Comparison of ENCODE assay signal across 21 cellular contexts in genomic region chr14:100780246-100780645, GRCh38. TPM values are rescaled to one million over a fixed set of nuclear protein-coding genes. Genes with fewer than 3 reads are reported as not detected.
A peak's percentile ranks its signal among the peaks of the same experiment; 100 is the strongest.
DNase-seq lines count a peak whose midpoint lies in the region; TF ChIP-seq lines count a peak whose summit lies in the region.
"Had no signal": no experiment of that assay in that cellular context is flagged by ENCODE, and none has a peak within 500 bp of the region (broad histone marks: within the 10 kb centered on the region; RNA-seq: fewer than 3 reads in every experiment).

No MANE protein-coding gene starts in this region.

- H3K27me3 ChIP-seq in H7 (ENCODE audit: control insufficient read depth, insufficient read depth, low read length) (no peaks in the 10 kb centered on the region), spleen (replicated peaks in 1 of 7) (no peaks in the 10 kb centered on the region)
- H3K27me3 ChIP-seq: BE2C had no signal

- H3K4me3 ChIP-seq in H7 (ENCODE audit: insufficient read depth, low read depth, low read length) (no peak overlapping the region), spleen (no peak overlapping the region)
- H3K4me3 ChIP-seq: A549, PC-9 had no signal

- H3K27ac Mint-ChIP-seq in activated CD4-positive, alpha-beta memory T cell treated with anti-CD3 and anti-CD28 coated beads for 36 hours: no peak overlapping the region
- H3K27ac Mint-ChIP-seq in nephron: peak overlapping the region in 2 of 3 experiments; percentile 14 to 43

- POLR2A ChIA-PET in activated CD4-positive, alpha-beta memory T cell treated with anti-CD3 and anti-CD28 coated beads for 36 hours (lab: Charles Lee): no interaction called here

- intact Hi-C loops in activated CD4-positive, alpha-beta memory T cell treated with anti-CD3 and anti-CD28 coated beads for 36 hours (cut with micrococcal nuclease): no loop called here
- intact Hi-C loops in spleen (cut with DNase I; ENCODE audit: low total_unique reads): no loop called here

- DNase-seq in H7 (peak; percentile 37), spleen (peak; percentile 52), caudate nucleus (lab: John Stamatoyannopoulos, UW) (no peak), ACHN (no peak)
- peak; percentile 4 for DNase-seq in activated CD4-positive, alpha-beta memory T cell treated with anti-CD3 and anti-CD28 coated beads for 36 hours
- DNase-seq in activated CD4-positive, CD25-positive, alpha-beta regulatory T cell (lab: John Stamatoyannopoulos, UW): no peak
- DNase-seq: BE2C, EL, GF-D8, KG1, NCI-H1105, NCI-H2029 treated with DMSO at 0.1 percent for 48 hours, NCI-H226, NCI-H510A treated with DMSO at 0.1 percent for 48 hours, NCI-H748 treated with DMSO at 0.1 percent for 48 hours, PC-9, RPMI8226, SIG-M5 had no signal

- H3K27ac ChIP-seq in spleen (no peak overlapping the region), caudate nucleus (ENCODE audit: low read depth, low read length) (no peak overlapping the region)
- H3K27ac ChIP-seq: A549, PC-9 had no signal

- TF ChIP-seq CTCF in nephron (IDR thresholded peaks at IDR 0.05; ENCODE audit: unreplicated experiment in 3 of 3) (no peak), spleen (IDR thresholded peaks at IDR 0.05 in 8 of 11, conservative IDR thresholded peaks at IDR 0.05 in 3 of 11) (no peak)

- H3K27me3 Mint-ChIP-seq in activated CD4-positive, alpha-beta memory T cell treated with anti-CD3 and anti-CD28 coated beads for 36 hours: peaks cover 3% of the 10 kb centered on the region
- H3K27me3 Mint-ChIP-seq in nephron (ENCODE audit: low read depth): peaks cover 29% of the 10 kb centered on the region

- no peaks in the 10 kb centered on the region for H3K36me3 Mint-ChIP-seq in activated CD4-positive, alpha-beta memory T cell treated with anti-CD3 and anti-CD28 coated beads for 36 hours
- no peaks in the 10 kb centered on the region for H3K36me3 Mint-ChIP-seq in nephron (ENCODE audit: low read depth)

- H3K4me1 Mint-ChIP-seq in activated CD4-positive, alpha-beta memory T cell treated with anti-CD3 and anti-CD28 coated beads for 36 hours (ENCODE audit: low read depth): no peaks in the 10 kb centered on the region
- peaks cover 82% of the 10 kb centered on the region for H3K4me1 Mint-ChIP-seq in nephron

- H3K9me3 ChIP-seq in spleen: no peaks in the 10 kb centered on the region
- H3K9me3 ChIP-seq: A549, BE2C had no signal

- H3K36me3 ChIP-seq in H7 (replicated peaks; ENCODE audit: control insufficient read depth, insufficient read depth, low read length) (no peaks in the 10 kb centered on the region), spleen (no peaks in the 10 kb centered on the region)
- H3K36me3 ChIP-seq: BE2C had no signal

- CTCF ChIA-PET in activated CD4-positive, alpha-beta memory T cell treated with anti-CD3 and anti-CD28 coated beads for 36 hours (lab: Charles Lee): no interaction called here

- TF ChIP-seq POLR2A in spleen (IDR thresholded peaks at IDR 0.05): no peak

- in situ Hi-C loops in ACHN (cut with HindIII; ENCODE audit: low pct_ligation_motif_present, low pct_unique_long_range_greater_than_20kb, low sequenced_read_pairs): no loop called here

- no peaks in the 10 kb centered on the region for H3K9me3 Mint-ChIP-seq in activated CD4-positive, alpha-beta memory T cell treated with anti-CD3 and anti-CD28 coated beads for 36 hours
- no peaks in the 10 kb centered on the region for H3K9me3 Mint-ChIP-seq in nephron

- H3K4me1 ChIP-seq in spleen: no peaks in the 10 kb centered on the region
- H3K4me1 ChIP-seq: A549 had no signal

- WGBS in spleen, 5 donors: 82 to 95% (median 88%) methylated on average over 11 to 12 of the region's 12 CpGs

- H3K4me3 Mint-ChIP-seq in activated CD4-positive, alpha-beta memory T cell treated with anti-CD3 and anti-CD28 coated beads for 36 hours: no peak overlapping the region
- peak overlapping the region in 2 of 3 experiments; percentile 1 to 28 for H3K4me3 Mint-ChIP-seq in nephron

RNA-seq across cellular contexts. Expression of gene MEG3, which starts 45.7 kb away (rescaled TPM):
- total RNA-seq in H7 (2014; rRNA removed; shearing (Covaris generic)): 0.04 and 0.31 TPM in 2 replicates
- total RNA-seq in activated CD4-positive, alpha-beta memory T cell treated with anti-CD3 and anti-CD28 coated beads for 36 hours: not detected
- 100 to 1,000 TPM in 5 of 7 donors, 10 to 100 TPM in 2; 86.5 to 282 (median 174) TPM for total RNA-seq in spleen
- polyA plus RNA-seq in spleen: 100 to 1,000 TPM in 2 of 3 donors, 10 to 100 TPM in 1; 86.6 to 763 (median 435) TPM
- total RNA-seq: HT1080, PC-9 had no signal

RNA-seq across cellular contexts. Expression of gene DLK1, which starts 53.6 kb away (rescaled TPM):
- total RNA-seq in H7 (2014; rRNA removed; shearing (Covaris generic)): 0.37 and 1.5 TPM in 2 replicates
- total RNA-seq in activated CD4-positive, alpha-beta memory T cell treated with anti-CD3 and anti-CD28 coated beads for 36 hours: not detected
- under 1 TPM in 3 of 7 donors, not detected in 4; 0.17 to 0.79 (median 0.38) TPM for total RNA-seq in spleen
- not detected for polyA plus RNA-seq in spleen
- total RNA-seq: HT1080, PC-9 had no signal

Comparison
In these comparisons a context has a peak if more than half of its experiments do, and no peak if none do; other contexts are left out.
1. DNase-seq: peak in H7 (single experiment), activated CD4-positive, alpha-beta memory T cell treated with anti-CD3 and anti-CD28 coated beads for 36 hours (single experiment) and spleen (single experiment); none in activated CD4-positive, CD25-positive, alpha-beta regulatory T cell (0 of 4), caudate nucleus (0 of 61) and ACHN (single experiment).
2. RNA of gene MEG3, which starts 45.7 kb away (total RNA-seq): 86.5 to 282 TPM in spleen; 0.04 to 0.31 TPM in H7 and not detected in activated CD4-positive, alpha-beta memory T cell treated with anti-CD3 and anti-CD28 coated beads for 36 hours; every median in the first group is over 10 times any median in the second.